32 cellular contexts compared by ENCODE assay signal in the genomic region with DNA sequence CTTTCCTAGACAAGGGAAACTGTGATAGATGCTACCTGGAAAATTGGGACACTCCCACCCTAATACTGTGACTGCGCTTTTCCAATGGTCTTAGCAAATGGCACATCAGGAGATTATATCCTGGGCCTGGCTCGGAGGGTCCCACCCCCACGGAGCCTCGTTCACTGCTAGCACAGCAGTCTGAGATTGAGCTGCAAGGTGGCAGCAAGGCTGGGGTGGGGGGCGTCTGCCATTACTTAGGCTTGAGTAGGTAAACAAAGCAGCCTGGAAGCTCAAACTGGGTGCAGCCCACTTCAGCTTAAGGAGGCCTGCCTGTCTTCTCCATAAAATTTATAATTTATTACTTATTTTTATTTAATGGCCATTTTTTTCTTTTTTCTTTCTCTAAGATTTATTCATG.
"Had no signal": no experiment of that assay in that cellular context is flagged by ENCODE, and none has a peak within 500 bp of the region (broad histone marks: within the 10 kb centered on the region; RNA-seq: fewer than 3 reads in every experiment).

No MANE protein-coding gene starts in this region.

- H3K36me3 ChIP-seq: adrenal gland, brain microvascular endothelial cell, breast epithelium had no signal

- H3K27me3 ChIP-seq: adrenal gland, body of pancreas, brain microvascular endothelial cell, breast epithelium had no signal

- DNase-seq: activated B cell treated with CpG ODN at 0.5 μM for 24 hours; activated CD4-positive, alpha-beta memory T cell treated with anti-CD3 and anti-CD28 coated beads for 36 hours; activated CD4-positive, alpha-beta T cell treated with anti-CD3 and anti-CD28 coated beads for 4 hours; activated CD4-positive, alpha-beta T cell treated with anti-CD3 and anti-CD28 coated beads, Interleukin-2, amount 10 ng/mL, durations not matched to agents 24 days and 14 days; activated CD4-positive, alpha-beta T cell treated with anti-CD3 and anti-CD28 coated beads, Interleukin-2, amount 50 U/mL, for 1 hour; activated CD4-positive, alpha-beta T cell treated with anti-CD3 and anti-CD28 coated beads, Interleukin-2, amount 50 U/mL, for 4 hours; activated CD4-positive, CD25-positive, alpha-beta regulatory T cell treated with anti-CD3 and anti-CD28 coated beads, Interleukin-2, amount 50 U/mL, for 72 hours; activated CD8-positive, alpha-beta memory T cell treated with anti-CD3 and anti-CD28 coated beads, Interleukin-2, amount 50 U/mL, for 4 hours; activated CD8-positive, alpha-beta T cell treated with anti-CD3 and anti-CD28 coated beads for 36 hours; activated effector memory CD4-positive, alpha-beta T cell treated with anti-CD3 and anti-CD28 coated beads, Interleukin-2, amount 50 U/mL, for 16 hours; activated gamma-delta T cell treated with Interleukin-2 at 50 U/mL for 16 hours; activated naive CD4-positive, alpha-beta T cell; activated naive CD4-positive, alpha-beta T cell treated with anti-CD3 and anti-CD28 coated beads for 36 hours; activated naive CD4-positive, alpha-beta T cell treated with anti-CD3 and anti-CD28 coated beads, Interleukin-2, amount 50 U/mL, for 16 hours; activated naive CD8-positive, alpha-beta T cell treated with anti-CD3 and anti-CD28 coated beads for 36 hours; activated T-cell treated with anti-CD3 and anti-CD28 coated beads for 4 hours; activated T-cell treated with anti-CD3 and anti-CD28 coated beads, Interleukin-2, amount 50 U/mL, for 1 hour; activated T-cell treated with anti-CD3 and anti-CD28 coated beads, Interleukin-2, amount 50 U/mL, for 4 hours; activated T-cell treated with anti-CD3 and anti-CD28 coated beads, Interleukin-2, amount 50 U/mL, for 72 hours; adrenal gland; amniotic stem cell; body of pancreas; brain microvascular endothelial cell; central memory CD4-positive, alpha-beta T cell; T-cell; T-helper 17 cell; T-helper 9 cell had no signal

- H3K27ac ChIP-seq: adrenal gland, body of pancreas, brain microvascular endothelial cell, breast epithelium, VCaP had no signal

- H3K4me1 ChIP-seq: adrenal gland, body of pancreas, breast epithelium had no signal

- ATAC-seq: activated CD8-positive, alpha-beta T cell treated with anti-CD3 and anti-CD28 coated beads for 36 hours; activated naive CD4-positive, alpha-beta T cell treated with anti-CD3 and anti-CD28 coated beads, Interleukin-2, amount 50 U/mL, for 72 hours; activated T-cell treated with anti-CD3 and anti-CD28 coated beads, Interleukin-2, amount 50 U/mL, for 4 hours; activated T-cell treated with anti-CD3 and anti-CD28 coated beads, Interleukin-2, amount 50 U/mL, for 72 hours; activated T-helper 17 cell treated with anti-CD3 and anti-CD28 coated beads, Interleukin-2, amount 50 U/mL, for 72 hours; body of pancreas; T-cell; T-helper 17 cell had no signal

- H3K9me3 ChIP-seq: adrenal gland, body of pancreas, breast epithelium had no signal

- H3K4me3 ChIP-seq: adrenal gland, body of pancreas, breast epithelium had no signal

- FAIRE-seq: astrocyte had no signal
